16 cellular contexts compared by ENCODE assay signal in the genomic region with DNA sequence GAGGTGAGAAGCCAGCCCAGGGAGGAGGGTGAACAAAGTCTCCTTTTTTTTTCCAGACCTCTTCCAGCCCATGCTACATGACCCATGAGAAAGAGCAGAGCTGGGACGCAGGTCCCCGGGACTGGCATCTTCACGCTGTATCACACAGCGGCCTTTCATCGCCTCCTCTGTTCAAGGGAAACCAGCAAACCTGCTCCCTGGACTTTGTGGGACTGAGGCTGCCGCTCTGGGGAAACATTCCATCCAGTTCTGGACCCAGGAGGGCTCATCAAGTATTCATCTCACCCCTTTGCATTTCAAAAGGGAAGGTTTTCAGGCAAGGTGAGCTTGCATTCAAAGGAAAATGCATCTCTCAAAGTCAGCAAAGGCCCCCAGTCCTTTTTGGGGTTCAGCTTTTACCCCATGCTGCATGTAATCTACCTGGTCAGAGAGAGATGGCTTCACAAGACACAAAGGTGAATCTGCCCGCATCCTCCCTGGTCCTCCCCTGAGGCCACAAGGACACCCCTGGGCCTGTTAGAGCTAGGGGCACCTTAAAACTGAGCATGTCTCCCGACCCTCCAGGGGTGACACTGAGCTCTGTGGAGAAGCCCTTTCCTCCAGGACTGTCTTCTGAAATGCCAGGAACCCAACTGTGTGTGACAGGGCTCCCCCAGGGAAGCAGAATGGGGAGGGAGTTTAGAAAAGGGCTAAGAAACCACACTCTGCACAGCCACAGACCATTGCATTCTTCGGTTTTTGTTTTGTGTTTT. TPM values are rescaled to one million over a fixed set of nuclear protein-coding genes. Genes with fewer than 3 reads are reported as not detected.
"Had no signal": no experiment of that assay in that cellular context is flagged by ENCODE, and none has a peak within 500 bp of the region (broad histone marks: within the 10 kb centered on the region; RNA-seq: fewer than 3 reads in every experiment).

No MANE protein-coding gene starts in this region.

- H3K4me1 ChIP-seq: ascending aorta, gastroesophageal sphincter, suprapubic skin, transverse colon, vagina had no signal

- H3K27ac ChIP-seq: ascending aorta, gastroesophageal sphincter, suprapubic skin, transverse colon, vagina, VCaP had no signal

- H3K36me3 ChIP-seq: ascending aorta, gastroesophageal sphincter, suprapubic skin, transverse colon, vagina had no signal

- DNase-seq: activated CD4-positive, alpha-beta T cell treated with anti-CD3 and anti-CD28 coated beads for 1 hour; activated CD4-positive, alpha-beta T cell treated with anti-CD3 and anti-CD28 coated beads, Interleukin-2, amount 50 U/mL, for 4 hours; activated gamma-delta T cell; effector CD4-positive, alpha-beta T cell; mesendoderm; naive thymus-derived CD8-positive, alpha-beta T cell; nucleus accumbens; SW 1271; T-helper 2 cell; transverse colon had no signal

- H3K27me3 ChIP-seq: ascending aorta, transverse colon, vagina had no signal

- H3K9me3 ChIP-seq: suprapubic skin had no signal

- ATAC-seq: esophagus mucosa; gastroesophageal sphincter; naive thymus-derived CD8-positive, alpha-beta T cell had no signal

- H3K4me3 ChIP-seq: ascending aorta, gastroesophageal sphincter, suprapubic skin, transverse colon, vagina had no signal

RNA-seq across cellular contexts. Expression of a gene that starts 21.2 kb away (rescaled TPM):
- total RNA-seq: naive thymus-derived CD8-positive, alpha-beta T cell had no signal
- polyA plus RNA-seq: naive thymus-derived CD8-positive, alpha-beta T cell had no signal
